Comparison of ENCODE assay signal across 8 cellular contexts in genomic region chr3:23945653-23945902, GRCh38. TPM values are rescaled to one million over a fixed set of nuclear protein-coding genes. Genes with fewer than 3 reads are reported as not detected.
DNase-seq lines count a peak whose midpoint lies in the region; ATAC-seq and TF ChIP-seq lines count a peak whose summit lies in the region.

No MANE protein-coding gene starts in this region.

- DNase-seq in MM.1S (no peak), endodermal cell (no peak), neuronal stem cell (ENCODE audit: low spot score) (no peak), DMS53 (lab: John Stamatoyannopoulos, UW) (no peak), HT-29 (ENCODE audit: low spot score) (no peak), NCI-H1694 (lab: John Stamatoyannopoulos, UW) (no peak)

- H2AFZ ChIP-seq in MM.1S (ENCODE audit: low read length) (no peak overlapping the region), neuronal stem cell (ENCODE audit: low read length) (peak overlapping the region; percentile 96)

- H3K4me3 ChIP-seq in BLaER1 (peak overlapping the region; percentile 71), MM.1S (ENCODE audit: low read length) (peak overlapping the region; percentile 32; the same call in 1 of the 2 replicates), endodermal cell (ENCODE audit: low read length) (no peak overlapping the region), neuronal stem cell (ENCODE audit: low read length in 2 of 2) (peak overlapping the region; percentile 88 to 91)

- H3K14ac ChIP-seq in neuronal stem cell (ENCODE audit: low read length) = peak overlapping the region; percentile 38

- 0 to 1% methylated on average over 12 to 38 of the region's 38 CpGs for WGBS in endodermal cell (ENCODE audit: insufficient coverage in 1 of 2, insufficient read length in 1 of 2), 2 experiments
- WGBS in neuronal stem cell (ENCODE audit: extremely low coverage in 2 of 2, insufficient read length in 2 of 2, insufficient replicate concordance in 1 of 2), 2 donors = no CpG with 5 or more reads among the region's 38 CpGs

- H3K9me2 ChIP-seq in MM.1S (replicated peaks; ENCODE audit: insufficient read depth, low read length) = no peaks in the 10 kb centered on the region

- H3K27me3 Mint-ChIP-seq in endodermal cell (ENCODE audit: insufficient read depth) = peaks cover 14% of the 10 kb centered on the region

- H3K9ac ChIP-seq in BLaER1 (peak overlapping the region; percentile 86), MM.1S (ENCODE audit: low read length) (peak overlapping the region; percentile 61), endodermal cell (ENCODE audit: extremely low read depth, low read length, poor library complexity, severe bottlenecking) (peak overlapping the region; percentile 51), neuronal stem cell (ENCODE audit: low read depth, low read length, poor library complexity) (peak overlapping the region; percentile 91)

- H3K36me3 Mint-ChIP-seq in endodermal cell (ENCODE audit: low read depth) = no peaks in the 10 kb centered on the region

- H3K36me3 ChIP-seq in BLaER1 (no peaks in the 10 kb centered on the region), MM.1S (replicated peaks; ENCODE audit: insufficient read depth, low read length) (no peaks in the 10 kb centered on the region), endodermal cell (ENCODE audit: control insufficient read depth, insufficient read depth, low read length) (no peaks in the 10 kb centered on the region), neuronal stem cell (replicated peaks in 1 of 2; ENCODE audit: control insufficient read depth in 2 of 2, insufficient read depth in 2 of 2, low read length in 2 of 2) (no peaks in the 10 kb centered on the region)

- H3K4ac ChIP-seq in neuronal stem cell (ENCODE audit: low read length) = no peak overlapping the region

- H3F3A ChIP-seq in MM.1S (ENCODE audit: insufficient read depth, low read length) = peaks cover 14% of the 10 kb centered on the region; the same call in 1 of the 2 replicates

- peaks cover 45% of the 10 kb centered on the region for H3K79me2 ChIP-seq in MM.1S (ENCODE audit: low read length)

- peak overlapping the region; percentile 95 for H3K23ac ChIP-seq in neuronal stem cell (ENCODE audit: low read depth, low read length, poor library complexity)

- no peak overlapping the region for H2BK15ac ChIP-seq in neuronal stem cell (ENCODE audit: low read length)

- no peak overlapping the region for H2BK5ac ChIP-seq in neuronal stem cell (ENCODE audit: low read length)

- no peaks in the 10 kb centered on the region for H3K79me1 ChIP-seq in neuronal stem cell (ENCODE audit: low read depth, low read length)

- no peak overlapping the region for H3K27ac Mint-ChIP-seq in endodermal cell

- TF ChIP-seq CTCF in MM.1S (IDR thresholded peaks at IDR 0.05; ENCODE audit: low read length) (no peak), endodermal cell (conservative IDR thresholded peaks at IDR 0.05) (no peak)

- H2BK120ac ChIP-seq in neuronal stem cell (ENCODE audit: low read depth, low read length) = no peak overlapping the region

- no peak overlapping the region for H4K91ac ChIP-seq in neuronal stem cell (ENCODE audit: low read depth, low read length, poor library complexity)

- H3K27ac ChIP-seq in BLaER1 (peak overlapping the region; percentile 89), MM.1S (ENCODE audit: low read length) (peak overlapping the region; percentile 55; the same call in 1 of the 2 replicates), endodermal cell (ENCODE audit: low read depth, low read length) (peak overlapping the region; percentile 96), neuronal stem cell (replicated peaks; ENCODE audit: low read length) (peak overlapping the region; percentile 90)

- H3K4me2 ChIP-seq in BLaER1 (peak overlapping the region; percentile 71), MM.1S (ENCODE audit: low read depth, low read length) (no peak overlapping the region), neuronal stem cell (ENCODE audit: insufficient read depth, low read length, poor library complexity, severe bottlenecking) (peak overlapping the region; percentile 73)

- no peak overlapping the region for H4K8ac ChIP-seq in neuronal stem cell (ENCODE audit: low read depth, low read length)

- no peaks in the 10 kb centered on the region for H3K9me3 ChIP-seq in BLaER1
- no peaks in the 10 kb centered on the region for H3K9me3 ChIP-seq in MM.1S (replicated peaks; ENCODE audit: insufficient read depth, low read length)
- no peaks in the 10 kb centered on the region for H3K9me3 ChIP-seq in endodermal cell (ENCODE audit: control insufficient read depth, low read length)
- no peaks in the 10 kb centered on the region for H3K9me3 ChIP-seq in neuronal stem cell (replicated peaks in 1 of 2; ENCODE audit: control insufficient read depth in 2 of 2, insufficient read depth in 1 of 2, low read depth in 1 of 2, low read length in 2 of 2)

- H3K4me3 Mint-ChIP-seq in endodermal cell = peak overlapping the region; percentile 78

- peak overlapping the region; percentile 94 for H3K18ac ChIP-seq in neuronal stem cell (ENCODE audit: low read length)

- H3K9me3 Mint-ChIP-seq in endodermal cell = no peaks in the 10 kb centered on the region

- H2AK5ac ChIP-seq in neuronal stem cell (ENCODE audit: low read depth, low read length) = no peak overlapping the region

- no peak overlapping the region for H2BK12ac ChIP-seq in neuronal stem cell (ENCODE audit: low read length)

- H3K27me3 ChIP-seq in BLaER1 (peaks cover 20% of the 10 kb centered on the region), MM.1S (replicated peaks; ENCODE audit: insufficient read depth, low read length) (no peaks in the 10 kb centered on the region), endodermal cell (ENCODE audit: control insufficient read depth, insufficient read depth, low read length, poor library complexity, severe bottlenecking) (no peaks in the 10 kb centered on the region), neuronal stem cell (ENCODE audit: control insufficient read depth in 3 of 3, insufficient read depth in 3 of 3, low read depth in 1 of 3, low read length in 3 of 3) (no peaks in the 10 kb centered on the region)

- peaks cover 33% of the 10 kb centered on the region for H3K4me1 Mint-ChIP-seq in endodermal cell

- H4K20me1 ChIP-seq in BLaER1 (peaks cover 44% of the 10 kb centered on the region), MM.1S (ENCODE audit: insufficient read depth, low read length) (no peaks in the 10 kb centered on the region)

- no peak for ATAC-seq in HG02840 (IDR thresholded peaks at IDR 0.05; ENCODE audit: low FRiP score, unreplicated experiment)

- peaks cover 27% of the 10 kb centered on the region for H3K4me1 ChIP-seq in BLaER1
- peaks cover 16% of the 10 kb centered on the region for H3K4me1 ChIP-seq in MM.1S (ENCODE audit: low read length)
- H3K4me1 ChIP-seq in endodermal cell (ENCODE audit: control insufficient read depth, insufficient read depth, low read length) = peaks cover 14% of the 10 kb centered on the region
- peaks cover 7 to 12% of the 10 kb centered on the region in 2 donors for H3K4me1 ChIP-seq in neuronal stem cell (ENCODE audit: control insufficient read depth in 2 of 2, insufficient read depth in 1 of 2, low read depth in 1 of 2, low read length in 2 of 2)

RNA-seq across cellular contexts. Expression of gene NR1D2, which starts 0.5 kb away (rescaled TPM):
- 10 to 100 TPM; 22.7 to 30.5 TPM for total RNA-seq in endodermal cell
- 20.6 TPM for polyA plus RNA-seq in endodermal cell (2013, experiment 1 of 2)
- polyA plus RNA-seq in endodermal cell (2013, experiment 2 of 2) = 21.0 TPM
- 20.8 TPM for polyA plus RNA-seq in neuronal stem cell (2013, experiment 1 of 2)
- 20.8 TPM for polyA plus RNA-seq in neuronal stem cell (2013, experiment 2 of 2)
- 10.9 and 12.9 TPM in 2 replicates for total RNA-seq in HT-29 (2014; rRNA removed; shearing (Covaris generic))

RNA-seq across cellular contexts. Expression of gene RPL15, which starts 28.6 kb away (rescaled TPM):
- total RNA-seq in endodermal cell = 1,000 to 10,000 TPM; 2,011 to 2,129 TPM
- polyA plus RNA-seq in endodermal cell (2013, experiment 1 of 2) = 3,347 TPM
- polyA plus RNA-seq in endodermal cell (2013, experiment 2 of 2) = 3,114 TPM
- 4,302 TPM for polyA plus RNA-seq in neuronal stem cell (2013, experiment 1 of 2)
- 4,254 TPM for polyA plus RNA-seq in neuronal stem cell (2013, experiment 2 of 2)
- 1,130 and 1,186 TPM in 2 replicates for total RNA-seq in HT-29 (2014; rRNA removed; shearing (Covaris generic))

RNA-seq across cellular contexts. Expression of gene NKIRAS1, which starts 28.8 kb away (rescaled TPM):
- 1 to 10 TPM; 6.3 to 6.9 TPM for total RNA-seq in endodermal cell
- 11.6 TPM for polyA plus RNA-seq in endodermal cell (2013, experiment 1 of 2)
- 9.2 TPM for polyA plus RNA-seq in endodermal cell (2013, experiment 2 of 2)
- polyA plus RNA-seq in neuronal stem cell (2013, experiment 1 of 2) = 7.9 TPM
- polyA plus RNA-seq in neuronal stem cell (2013, experiment 2 of 2) = 8.2 TPM
- total RNA-seq in HT-29 (2014; rRNA removed; shearing (Covaris generic)) = 1.2 and 2.2 TPM in 2 replicates
